Comparison of ENCODE assay signal across 9 cellular contexts in genomic region chr10:103915794-103916193, GRCh38. TPM values are rescaled to one million over a fixed set of nuclear protein-coding genes. Genes with fewer than 3 reads are reported as not detected.
DNase-seq lines count a peak whose midpoint lies in the region; ATAC-seq and TF ChIP-seq lines count a peak whose summit lies in the region.
"Had no signal": no experiment of that assay in that cellular context is flagged by ENCODE, and none has a peak within 500 bp of the region (broad histone marks: within the 10 kb centered on the region; RNA-seq: fewer than 3 reads in every experiment).

No MANE protein-coding gene starts in this region.

- intact Hi-C loops in activated CD4-positive, alpha-beta T cell treated with anti-CD3 and anti-CD28 coated beads, Interleukin-2, amount 10 ng/mL, durations not matched to agents 24 days and 14 days (cut with micrococcal nuclease): loop anchor here (5.0 to 10.0 kb wide), 3 partner anchors 352 to 437 kb away; partner anchors contain the start of genes CFAP58, GSTO2 and ITPRIP

- ATAC-seq in GM21786 (IDR thresholded peaks at IDR 0.05; ENCODE audit: unreplicated experiment): no peak

- no peaks in the 10 kb centered on the region for H3K36me3 ChIP-seq in stomach smooth muscle (ENCODE audit: control insufficient read depth in 2 of 2, insufficient read depth in 2 of 2, low read length in 2 of 2)

- DNase-seq in activated CD4-positive, alpha-beta T cell treated with anti-CD3 and anti-CD28 coated beads, Interleukin-2, amount 10 ng/mL, durations not matched to agents 24 days and 14 days: peak; percentile 81
- no peak for DNase-seq in activated CD4-positive, alpha-beta T cell treated with anti-CD3 and anti-CD28 coated beads, Interleukin-2, amount 50 U/mL, for 4 hours
- DNase-seq in UCSD-AML1 (lab: John Stamatoyannopoulos, UW; ENCODE audit: unreplicated experiment) (peak; percentile 61), fibroblast of the aortic adventitia (ENCODE audit: low read depth) (no peak), cerebellum (ENCODE audit: low spot score) (no peak), T1000 (lab: John Stamatoyannopoulos, UW) (no peak)
- DNase-seq: nucleus accumbens had no signal

- peak overlapping the region in 1 of 2 donors; percentile 0 for H3K9ac ChIP-seq in stomach smooth muscle (ENCODE audit: low read length in 2 of 2)

- no peaks in the 10 kb centered on the region for H3K27me3 ChIP-seq in stomach smooth muscle (ENCODE audit: control insufficient read depth in 1 of 2, insufficient read depth in 2 of 2, low read length in 2 of 2)

- no peaks in the 10 kb centered on the region for H3K9me3 ChIP-seq in stomach smooth muscle (ENCODE audit: control insufficient read depth in 2 of 2, low read length in 2 of 2)

- no peak overlapping the region for H3K27ac ChIP-seq in stomach smooth muscle (ENCODE audit: low read length)

- peak overlapping the region; percentile 77 for H3K27ac Mint-ChIP-seq in activated CD4-positive, alpha-beta T cell treated with anti-CD3 and anti-CD28 coated beads, Interleukin-2, amount 10 ng/mL, durations not matched to agents 24 days and 14 days

- no peaks in the 10 kb centered on the region for H3K9me3 Mint-ChIP-seq in activated CD4-positive, alpha-beta T cell treated with anti-CD3 and anti-CD28 coated beads, Interleukin-2, amount 10 ng/mL, durations not matched to agents 24 days and 14 days

- H3K4me3 Mint-ChIP-seq in activated CD4-positive, alpha-beta T cell treated with anti-CD3 and anti-CD28 coated beads, Interleukin-2, amount 10 ng/mL, durations not matched to agents 24 days and 14 days: peak overlapping the region; percentile 97

- peaks cover 20% of the 10 kb centered on the region for H3K4me1 ChIP-seq in stomach smooth muscle (ENCODE audit: control insufficient read depth, insufficient read depth, low read length)

- TF ChIP-seq CTCF in fibroblast of the aortic adventitia (IDR thresholded peaks at IDR 0.05; ENCODE audit: insufficient read depth, low read length): no peak

- H3K36me3 Mint-ChIP-seq in activated CD4-positive, alpha-beta T cell treated with anti-CD3 and anti-CD28 coated beads, Interleukin-2, amount 10 ng/mL, durations not matched to agents 24 days and 14 days (ENCODE audit: low read depth): peaks cover 28% of the 10 kb centered on the region

- no peaks in the 10 kb centered on the region for H3K27me3 Mint-ChIP-seq in activated CD4-positive, alpha-beta T cell treated with anti-CD3 and anti-CD28 coated beads, Interleukin-2, amount 10 ng/mL, durations not matched to agents 24 days and 14 days

- peaks cover 54% of the 10 kb centered on the region for H3K4me1 Mint-ChIP-seq in activated CD4-positive, alpha-beta T cell treated with anti-CD3 and anti-CD28 coated beads, Interleukin-2, amount 10 ng/mL, durations not matched to agents 24 days and 14 days

- H3K4me3 ChIP-seq in fibroblast of the aortic adventitia (ENCODE audit: low read depth, low read length) (peak overlapping the region; percentile 31), stomach smooth muscle (ENCODE audit: low read length in 2 of 2) (peak overlapping the region; percentile 4 to 31)

RNA-seq across cellular contexts. Expression of gene STN1, which starts 2.2 kb away (rescaled TPM):
- total RNA-seq in activated CD4-positive, alpha-beta T cell treated with anti-CD3 and anti-CD28 coated beads, Interleukin-2, amount 10 ng/mL, durations not matched to agents 24 days and 14 days: 23.6 and 24.1 TPM in 2 replicates
- total RNA-seq in fibroblast of the aortic adventitia (ENCODE audit: low replicate concordance) (18.4 and 34.9 TPM in 2 replicates), cerebellum (7.7 TPM)

RNA-seq across cellular contexts. Expression of gene SLK, which starts 51.1 kb away (rescaled TPM):
- 22.9 and 27.1 TPM in 2 replicates for total RNA-seq in activated CD4-positive, alpha-beta T cell treated with anti-CD3 and anti-CD28 coated beads, Interleukin-2, amount 10 ng/mL, durations not matched to agents 24 days and 14 days
- total RNA-seq in fibroblast of the aortic adventitia (ENCODE audit: low replicate concordance) (50.1 and 81.3 TPM in 2 replicates), cerebellum (38.9 TPM)

Comparison
In these comparisons a context has a peak if more than half of its experiments do, and no peak if none do; other contexts are left out.
1. DNase-seq: peak in activated CD4-positive, alpha-beta T cell treated with anti-CD3 and anti-CD28 coated beads, Interleukin-2, amount 10 ng/mL, durations not matched to agents 24 days and 14 days (single experiment) and UCSD-AML1 (single experiment); none in activated CD4-positive, alpha-beta T cell treated with anti-CD3 and anti-CD28 coated beads, Interleukin-2, amount 50 U/mL, for 4 hours (0 of 2), fibroblast of the aortic adventitia (single experiment), cerebellum (single experiment) and T1000 (single experiment).